In the genomic region with DNA sequence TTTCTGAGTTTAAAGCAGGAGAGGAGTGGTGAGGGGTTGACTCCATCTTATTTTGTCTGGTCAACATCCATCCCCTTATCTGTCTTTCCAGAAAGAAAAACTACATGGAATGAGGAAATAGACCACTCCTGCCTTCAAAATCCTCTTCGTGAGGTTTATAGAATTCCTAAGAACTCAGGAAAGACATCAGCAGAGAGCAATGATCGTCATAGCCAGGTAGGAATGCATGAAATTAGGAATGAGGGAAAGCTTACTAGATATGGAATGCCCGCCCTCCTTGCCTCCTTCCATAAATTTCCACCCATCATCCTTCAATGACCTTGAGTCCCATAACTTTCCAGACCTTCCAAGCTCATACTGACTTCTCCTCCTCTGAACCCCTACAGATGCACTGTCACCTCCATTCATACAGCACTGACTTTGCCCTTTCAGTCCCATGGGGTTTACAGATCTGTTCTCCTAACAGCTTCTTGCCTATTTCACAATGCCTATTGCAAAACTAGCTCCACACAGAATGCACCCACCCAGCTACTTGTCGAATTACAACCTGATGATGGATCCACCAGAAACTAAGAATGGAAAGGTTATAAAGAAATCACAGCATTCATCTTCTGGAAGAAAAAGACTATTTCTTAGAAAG, we compare ENCODE assay signal across 13 cellular contexts. TPM values are rescaled to one million over a fixed set of nuclear protein-coding genes. Genes with fewer than 3 reads are reported as not detected.
DNase-seq lines count a peak whose midpoint lies in the region; ATAC-seq and TF ChIP-seq lines count a peak whose summit lies in the region.
"Had no signal": no experiment of that assay in that cellular context is flagged by ENCODE, and none has a peak within 500 bp of the region (broad histone marks: within the 10 kb centered on the region; RNA-seq: fewer than 3 reads in every experiment).

No MANE protein-coding gene starts in this region.

- H3K27me3 Mint-ChIP-seq in activated T-cell treated with anti-CD3 and anti-CD28 coated beads, Interleukin-2, amount 50 U/mL, for 24 hours, result no peaks in the 10 kb centered on the region
- H3K27me3 Mint-ChIP-seq in brain, result no peaks in the 10 kb centered on the region
- H3K27me3 Mint-ChIP-seq: naive B cell had no signal

- POLR2A ChIA-PET in HEK293T (lab: Yijun Ruan, JAX), result no interaction called here

- H3K27me3 ChIP-seq in transverse colon, result no peaks in the 10 kb centered on the region
- H3K27me3 ChIP-seq in BE2C, result no peaks in the 10 kb centered on the region
- H3K27me3 ChIP-seq: heart right ventricle, upper lobe of left lung had no signal

- H3K4me1 Mint-ChIP-seq in activated T-cell treated with anti-CD3 and anti-CD28 coated beads, Interleukin-2, amount 50 U/mL, for 24 hours (ENCODE audit: low read depth), result peaks cover 23% of the 10 kb centered on the region
- H3K4me1 Mint-ChIP-seq in brain, result no peaks in the 10 kb centered on the region

- H3K36me3 ChIP-seq in transverse colon (peaks cover 0 to 27% (median 12%) of the 10 kb centered on the region in 4 donors), BE2C (peaks cover 32% of the 10 kb centered on the region)

- no peaks in the 10 kb centered on the region for H3K9me3 ChIP-seq in transverse colon
- H3K9me3 ChIP-seq in BE2C, result no peaks in the 10 kb centered on the region
- H3K9me3 ChIP-seq: heart right ventricle, SK-N-SH, upper lobe of left lung had no signal

- intact Hi-C loops in transverse colon (cut with DNase I; ENCODE audit: low total_unique reads), result no loop called here

- no peak for TF ChIP-seq EP300 in transverse colon (IDR thresholded peaks at IDR 0.05; ENCODE audit: low read depth)

- H3K4me1 ChIP-seq in transverse colon (peaks cover 0 to 10% (median 4%) of the 10 kb centered on the region in 4 donors), BE2C (peaks cover 23% of the 10 kb centered on the region)

- no peak for TF ChIP-seq CTCF in brain (conservative IDR thresholded peaks at IDR 0.05)
- TF ChIP-seq CTCF in transverse colon (IDR thresholded peaks at IDR 0.05), result no peak
- TF ChIP-seq CTCF in BE2C (IDR thresholded peaks at IDR 0.05; ENCODE audit: low read depth, low read length), result no peak

- no peak for DNase-seq in activated T-cell treated with anti-CD3 and anti-CD28 coated beads, Interleukin-2, amount 50 U/mL, for 24 hours
- DNase-seq in activated T-cell treated with anti-CD3 and anti-CD28 coated beads, Interleukin-2, amount 50 U/mL, for 48 hours, result no peak
- no peak for DNase-seq in left lobe of liver (ENCODE audit: low spot score)
- no peak for DNase-seq in transverse colon
- no peak for DNase-seq in Ammon's horn (ENCODE audit: low spot score)
- DNase-seq in BE2C, result no peak
- DNase-seq in HEK293T (ENCODE audit: extremely low spot score), result no peak
- DNase-seq: heart right ventricle; naive B cell; SK-N-SH; stimulated activated CD4-positive, alpha-beta T cell treated with anti-CD3 and anti-CD28 coated beads, Interleukin-4, amount 100 ng/mL, for 1 hour; upper lobe of left lung had no signal

- peak; percentile 79 for ATAC-seq in left lobe of liver

- CTCF ChIA-PET in HEK293T (lab: Yijun Ruan, JAX), result interaction anchor here (1.4 to 1.9 kb wide), 2 partner anchors 11 kb away, joined by 5 to 6 read pairs; no protein-coding TSS in a partner anchor

- peak overlapping the region; percentile 30 for H3K27ac Mint-ChIP-seq in activated T-cell treated with anti-CD3 and anti-CD28 coated beads, Interleukin-2, amount 50 U/mL, for 24 hours
- peak overlapping the region in 4 of 5 experiments; percentile 46 to 56 (median 50) for H3K27ac Mint-ChIP-seq in brain

- H3K27ac ChIP-seq in transverse colon, result peak overlapping the region; percentile 4 to 85 (median 75)

- TF ChIP-seq POLR2A in transverse colon (IDR thresholded peaks at IDR 0.05), result no peak

- H3K36me3 Mint-ChIP-seq in activated T-cell treated with anti-CD3 and anti-CD28 coated beads, Interleukin-2, amount 50 U/mL, for 24 hours (ENCODE audit: low read depth), result peaks cover 70% of the 10 kb centered on the region
- H3K36me3 Mint-ChIP-seq in brain, result peaks cover 68% of the 10 kb centered on the region

- H3K4me3 Mint-ChIP-seq in activated T-cell treated with anti-CD3 and anti-CD28 coated beads, Interleukin-2, amount 50 U/mL, for 24 hours, result no peak overlapping the region
- H3K4me3 Mint-ChIP-seq in brain, result no peak overlapping the region
- H3K4me3 Mint-ChIP-seq: naive B cell had no signal

- in situ Hi-C loops in transverse colon (cut with MboI; ENCODE audit: low pct_ligation_motif_present in 1 of 4, low pct_unique_long_range_greater_than_20kb in 1 of 4, low sequenced_read_pairs in 3 of 4), result loop anchor here in 1 of 4 donors (25.0 kb wide), 1 partner anchor 377 kb away; no protein-coding TSS in a partner anchor

- H3K4me3 ChIP-seq in transverse colon (no peak overlapping the region), BE2C (ENCODE audit: low read depth, low read length) (no peak overlapping the region)
- H3K4me3 ChIP-seq: heart right ventricle, upper lobe of left lung had no signal

- H3K9me3 Mint-ChIP-seq in activated T-cell treated with anti-CD3 and anti-CD28 coated beads, Interleukin-2, amount 50 U/mL, for 24 hours, result no peaks in the 10 kb centered on the region
- no peaks in the 10 kb centered on the region for H3K9me3 Mint-ChIP-seq in brain
- H3K9me3 Mint-ChIP-seq: naive B cell had no signal

- WGBS in transverse colon (ENCODE audit: low coverage in 1 of 2), 2 donors, result 68 to 91% methylated on average over 4 of the region's 4 CpGs

TF ChIP-seq in HEK293T, 16 proteins besides CTCF, POLR2A, EP300 and RAD21:
- TF ChIP-seq SP1 (IDR thresholded peaks at IDR 0.05), result no peak
- TF ChIP-seq TARDBP (IDR thresholded peaks at IDR 0.05), result no peak
- no peak for TF ChIP-seq BHLHE40 (IDR thresholded peaks at IDR 0.05; ENCODE audit: borderline replicate concordance)
- no peak for TF ChIP-seq FOXM1 (IDR thresholded peaks at IDR 0.05; ENCODE audit: borderline replicate concordance)
- no peak for TF ChIP-seq ZNF384 (IDR thresholded peaks at IDR 0.05)
- TF ChIP-seq HDGF (IDR thresholded peaks at IDR 0.05; ENCODE audit: borderline replicate concordance), result no peak
- TF ChIP-seq NFRKB (IDR thresholded peaks at IDR 0.05), result no peak
- TF ChIP-seq LEF1 (IDR thresholded peaks at IDR 0.05; ENCODE audit: borderline replicate concordance), result no peak
- no peak for TF ChIP-seq SUZ12 (IDR thresholded peaks at IDR 0.05)

RNA-seq across cellular contexts. Expression of a gene that starts 23.7 kb away (rescaled TPM):
- polyA plus RNA-seq in brain (ENCODE audit: insufficient read depth, low read depth, low replicate concordance), result 11.4 TPM
- total RNA-seq in left lobe of liver (34.1 TPM), transverse colon (10 to 100 TPM; 30.8 to 74.2 (median 54.5) TPM)
- polyA plus RNA-seq in BE2C (2012; ENCODE audit: insufficient read depth, insufficient read length, low read depth), result 30.8 TPM

RNA-seq across cellular contexts. Expression of a gene that starts 59.2 kb away (rescaled TPM):
- polyA plus RNA-seq in brain (ENCODE audit: insufficient read depth, low read depth, low replicate concordance), result 15.6 TPM
- total RNA-seq in left lobe of liver (14.8 TPM), transverse colon (100 to 1,000 TPM in 2 of 4 donors, 10 to 100 TPM in 2; 61.9 to 181 (median 88.8) TPM)
- polyA plus RNA-seq in BE2C (2012; ENCODE audit: insufficient read depth, insufficient read length, low read depth), result 51.0 TPM
